Comparison of ENCODE assay signal across 1 cellular context in the genomic region with DNA sequence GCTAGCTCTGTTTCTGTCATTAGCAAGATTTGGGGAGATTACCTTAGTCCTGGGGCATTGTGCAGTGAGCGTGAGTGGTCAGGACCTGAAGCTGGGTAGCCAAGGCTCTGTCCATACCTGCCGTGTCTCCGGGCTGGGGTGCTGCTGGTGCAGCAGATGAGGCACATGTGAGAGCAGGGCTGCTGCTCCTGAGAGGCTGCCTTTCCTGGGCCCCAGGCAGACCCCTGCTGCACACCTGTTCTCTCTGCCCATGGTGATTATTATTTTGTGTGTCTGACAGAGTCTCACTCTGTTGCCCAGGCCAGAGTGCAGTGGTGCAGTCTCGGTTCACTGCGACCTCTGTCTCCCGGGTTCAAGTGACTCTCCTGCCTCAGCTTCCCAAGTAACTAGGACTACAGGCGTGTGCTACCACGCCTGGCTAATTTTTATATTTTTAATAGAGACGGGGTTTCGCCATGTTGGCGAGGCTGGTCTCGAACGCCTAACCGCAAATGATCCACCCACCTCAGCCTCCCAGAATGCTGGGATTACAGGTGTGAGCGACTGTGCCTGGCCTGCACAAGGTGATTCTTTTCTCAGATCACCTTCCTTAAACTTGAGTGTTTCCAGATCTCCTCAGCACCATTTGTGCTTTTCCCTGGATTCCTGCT.
TF ChIP-seq lines count a peak whose summit lies in the region.

No MANE protein-coding gene starts in this region.

TF ChIP-seq in HepG2, 621 proteins besides CTCF, POLR2A, EP300 and RAD21:
- TF ChIP-seq ZNF292 (CRISPR knock-in tag; IDR thresholded peaks at IDR 0.05; ENCODE audit: borderline replicate concordance, low read depth) (no peak), ZNF768 (CRISPR knock-in tag; IDR thresholded peaks at IDR 0.05) (no peak), ZNF614 (CRISPR knock-in tag; IDR thresholded peaks at IDR 0.05; ENCODE audit: borderline replicate concordance) (no peak), NR2F2 (IDR thresholded peaks at IDR 0.05; ENCODE audit: borderline replicate concordance, low read depth) (no peak), CEBPG (CRISPR knock-in tag; IDR thresholded peaks at IDR 0.05) (no peak)
- TF ChIP-seq, protein P1, sequence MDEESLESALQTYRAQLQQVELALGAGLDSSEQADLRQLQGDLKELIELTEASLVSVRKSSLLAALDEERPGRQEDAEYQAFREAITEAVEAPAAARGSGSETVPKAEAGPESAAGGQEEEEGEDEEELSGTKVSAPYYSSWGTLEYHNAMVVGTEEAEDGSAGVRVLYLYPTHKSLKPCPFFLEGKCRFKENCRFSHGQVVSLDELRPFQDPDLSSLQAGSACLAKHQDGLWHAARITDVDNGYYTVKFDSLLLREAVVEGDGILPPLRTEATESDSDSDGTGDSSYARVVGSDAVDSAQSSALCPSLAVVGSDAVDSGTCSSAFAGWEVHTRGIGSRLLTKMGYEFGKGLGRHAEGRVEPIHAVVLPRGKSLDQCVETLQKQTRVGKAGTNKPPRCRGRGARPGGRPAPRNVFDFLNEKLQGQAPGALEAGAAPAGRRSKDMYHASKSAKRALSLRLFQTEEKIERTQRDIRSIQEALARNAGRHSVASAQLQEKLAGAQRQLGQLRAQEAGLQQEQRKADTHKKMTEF (CRISPR knock-in tag; IDR thresholded peaks at IDR 0.05): no peak
- TF ChIP-seq, protein P2, sequence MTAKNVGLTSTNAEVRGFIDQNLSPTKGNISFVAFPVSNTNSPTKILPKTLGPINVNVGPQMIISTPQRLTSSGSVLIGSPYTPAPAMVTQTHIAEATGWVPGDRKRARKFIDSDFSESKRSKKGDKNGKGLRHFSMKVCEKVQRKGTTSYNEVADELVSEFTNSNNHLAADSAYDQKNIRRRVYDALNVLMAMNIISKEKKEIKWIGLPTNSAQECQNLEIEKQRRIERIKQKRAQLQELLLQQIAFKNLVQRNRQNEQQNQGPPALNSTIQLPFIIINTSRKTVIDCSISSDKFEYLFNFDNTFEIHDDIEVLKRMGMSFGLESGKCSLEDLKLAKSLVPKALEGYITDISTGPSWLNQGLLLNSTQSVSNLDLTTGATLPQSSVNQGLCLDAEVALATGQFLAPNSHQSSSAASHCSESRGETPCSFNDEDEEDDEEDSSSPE (CRISPR knock-in tag; IDR thresholded peaks at IDR 0.05): no peak
